In the genomic region with DNA sequence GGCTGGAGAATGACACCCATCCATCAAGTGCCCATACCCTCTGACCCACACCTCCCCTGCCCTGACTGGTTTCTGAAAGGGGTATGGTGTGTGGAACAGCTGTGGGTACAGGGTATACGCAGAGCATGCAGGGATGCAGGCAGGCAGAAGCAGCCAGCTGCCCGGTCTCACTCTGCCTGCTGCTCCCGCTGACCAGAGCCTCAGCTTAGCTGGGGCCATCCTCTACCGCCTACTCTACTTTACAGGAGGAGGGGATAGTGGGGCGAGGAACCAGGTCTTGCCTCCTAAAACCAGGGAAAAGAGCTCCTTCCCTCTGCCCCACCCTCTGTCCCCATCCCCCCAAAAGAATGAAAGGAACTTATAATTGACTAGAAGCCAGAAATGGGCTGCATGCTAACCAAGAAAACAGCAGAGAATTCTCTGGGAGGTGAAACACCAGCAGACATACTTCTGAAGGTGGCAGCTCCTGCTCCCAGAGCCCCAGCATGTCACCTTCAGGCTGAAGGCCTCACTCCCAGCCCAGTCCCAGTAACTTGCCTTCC, we compare ENCODE assay signal across 27 cellular contexts. TPM values are rescaled to one million over a fixed set of nuclear protein-coding genes. Genes with fewer than 3 reads are reported as not detected.
DNase-seq lines count a peak whose midpoint lies in the region; ATAC-seq, FAIRE-seq and TF ChIP-seq lines count a peak whose summit lies in the region.
"Had no signal": no experiment of that assay in that cellular context is flagged by ENCODE, and none has a peak within 500 bp of the region (broad histone marks: within the 10 kb centered on the region; RNA-seq: fewer than 3 reads in every experiment).

No MANE protein-coding gene starts in this region.

- H3K4me3 ChIP-seq in HepG2 (replicated peaks in 1 of 3; ENCODE audit: insufficient read depth in 1 of 3, low read depth in 2 of 3, low read length in 3 of 3) (no peak overlapping the region), right lobe of liver (no peak overlapping the region), adipocyte (ENCODE audit: low read length) (no peak overlapping the region), kidney (ENCODE audit: low read length in 2 of 2) (no peak overlapping the region)
- H3K4me3 ChIP-seq: GM12878, MG63 had no signal

- no peaks in the 10 kb centered on the region for H3K79me2 ChIP-seq in HepG2 (ENCODE audit: insufficient read depth, low read length)

- no peak overlapping the region for H2AFZ ChIP-seq in HepG2 (ENCODE audit: low read length)

- 96% methylated on average over 5 of the region's 5 CpGs for whole genome bisulfite sequencing in HepG2 (ENCODE audit: low lambda C conversion rate)
- WGBS in right lobe of liver (ENCODE audit: insufficient coverage, low coverage, low lambda C conversion rate, missing lambda C conversion rate), result no CpG with 5 or more reads among the region's 5 CpGs

- TF ChIP-seq CTCF in HepG2 (CRISPR knock-in tag; IDR thresholded peaks at IDR 0.05) (no peak), right lobe of liver (IDR thresholded peaks at IDR 0.05) (no peak), kidney (IDR thresholded peaks at IDR 0.05; ENCODE audit: borderline replicate concordance, extremely low read depth, insufficient read depth) (no peak)

- POLR2A ChIA-PET in HepG2 (lab: Yijun Ruan, JAX), result no interaction called here

- no peaks in the 10 kb centered on the region; the same call in 1 of the 2 replicates for H3K4me1 ChIP-seq in HepG2 (ENCODE audit: insufficient read depth, low read length)
- H3K4me1 ChIP-seq in right lobe of liver, result no peaks in the 10 kb centered on the region
- peaks cover 21% of the 10 kb centered on the region for H3K4me1 ChIP-seq in adipocyte (ENCODE audit: control insufficient read depth, insufficient read depth, low read length)
- H3K4me1 ChIP-seq in kidney (ENCODE audit: control insufficient read depth in 1 of 2, insufficient read depth in 1 of 2, low read depth in 1 of 2, low read length in 2 of 2), result no peaks in the 10 kb centered on the region

- no peak for TF ChIP-seq RAD21 in HepG2 (CRISPR knock-in tag; IDR thresholded peaks at IDR 0.05)

- no peak for TF ChIP-seq EP300 in HepG2 (IDR thresholded peaks at IDR 0.05; ENCODE audit: low read depth in 2 of 2, low read length in 2 of 2)
- no peak for TF ChIP-seq EP300 in HepG2 (CRISPR knock-in tag; IDR thresholded peaks at IDR 0.05; ENCODE audit: borderline replicate concordance)

- H3K9ac ChIP-seq in HepG2 (ENCODE audit: insufficient read depth, low read depth, low read length), result no peak overlapping the region
- H3K9ac ChIP-seq in adipocyte (ENCODE audit: low read length), result peak overlapping the region; percentile 7
- no peak overlapping the region for H3K9ac ChIP-seq in kidney (ENCODE audit: low read length in 2 of 2)

- peaks cover 14% of the 10 kb centered on the region; the same call in 1 of the 2 replicates for H4K20me1 ChIP-seq in HepG2 (ENCODE audit: insufficient read depth, low read length)

- no peak for ATAC-seq in HepG2
- ATAC-seq in right lobe of liver, result no peak
- no peak for ATAC-seq in GM21381 (IDR thresholded peaks at IDR 0.05; ENCODE audit: unreplicated experiment)
- ATAC-seq: GM12878 had no signal

- FAIRE-seq in HepG2 (lab: Jason Lieb, UNC) (no peak), kidney (lab: Jason Lieb, UNC) (no peak)
- FAIRE-seq: G401.6, GM12878 had no signal

- CTCF ChIA-PET in HepG2 (lab: Yijun Ruan, JAX; ENCODE audit: low intra/inter-chr PET ratio, low total read pairs), result no interaction called here

- BruUV-seq in HepG2 (replicated peaks; lab: Mats Ljungman, UMichigan), result no TSS peak

- H3K36me3 ChIP-seq in HepG2 (replicated peaks in 1 of 2; ENCODE audit: control insufficient read depth in 1 of 2, insufficient read depth in 2 of 2, low read length in 2 of 2) (peaks cover 44 to 71% of the 10 kb centered on the region in 2 experiments), right lobe of liver (peaks cover 0 to 21% (median 9%) of the 10 kb centered on the region in 4 donors), adipocyte (ENCODE audit: control insufficient read depth, insufficient read depth, low read length, severe bottlenecking) (peaks cover 65% of the 10 kb centered on the region), kidney (ENCODE audit: control insufficient read depth in 1 of 2, insufficient read depth in 2 of 2, low read length in 2 of 2) (peaks cover 21 to 25% of the 10 kb centered on the region in 2 donors)

- H3K27me3 ChIP-seq in HepG2 (ENCODE audit: control insufficient read depth in 1 of 2, insufficient read depth in 2 of 2, low read length in 2 of 2), result no peaks in the 10 kb centered on the region; a peak in 1 of 5 replicates
- H3K27me3 ChIP-seq in right lobe of liver, result no peaks in the 10 kb centered on the region
- no peaks in the 10 kb centered on the region for H3K27me3 ChIP-seq in adipocyte (replicated peaks; ENCODE audit: control insufficient read depth, insufficient read depth, low read length)
- H3K27me3 ChIP-seq: MG63 had no signal

- in situ Hi-C loops in HepG2 (cut with HindIII; ENCODE audit: extremely low pct_ligation_motif_present, low pct_unique_long_range_greater_than_20kb) (no loop called here), ACHN (cut with HindIII; ENCODE audit: low pct_ligation_motif_present, low pct_unique_long_range_greater_than_20kb, low sequenced_read_pairs) (no loop called here)

- H3K9me3 ChIP-seq in HepG2 (ENCODE audit: low read length) (no peaks in the 10 kb centered on the region), right lobe of liver (no peaks in the 10 kb centered on the region), adipocyte (ENCODE audit: control insufficient read depth, low read length) (no peaks in the 10 kb centered on the region), kidney (ENCODE audit: control insufficient read depth in 1 of 2, low read length in 2 of 2) (no peaks in the 10 kb centered on the region)
- H3K9me3 ChIP-seq: MG63 had no signal

- H3K27ac ChIP-seq in HepG2 (ENCODE audit: extremely low read length, insufficient read depth, low read length) (no peak overlapping the region), right lobe of liver (no peak overlapping the region), kidney (ENCODE audit: low read depth in 2 of 2, low read length in 2 of 2) (no peak overlapping the region)

- intact Hi-C loops in HepG2 (cut with micrococcal nuclease; ENCODE audit: unreplicated experiment) (no loop called here), right lobe of liver (cut with DNase I) (no loop called here), kidney (cut with DNase I) (no loop called here)

- TF ChIP-seq POLR2A in HepG2 (IDR thresholded peaks at IDR 0.05; ENCODE audit: insufficient read depth in 1 of 2, low read depth in 2 of 2, low read length in 2 of 2) (no peak), right lobe of liver (IDR thresholded peaks at IDR 0.05) (no peak)

- no peak overlapping the region for H3K4me2 ChIP-seq in HepG2 (ENCODE audit: low read depth, low read length)

- no peak for DNase-seq in HepG2 (ENCODE audit: low spot score)
- DNase-seq in right lobe of liver, result no peak
- DNase-seq in adipocyte (ENCODE audit: low read depth), result peak; percentile 42
- DNase-seq in kidney, result peak; percentile 37
- DNase-seq in NCI-H446 treated with DMSO at 0.1 percent for 48 hours (lab: John Stamatoyannopoulos, UW), result no peak
- DNase-seq in NOMO-1 (lab: John Stamatoyannopoulos, UW; ENCODE audit: unreplicated experiment in 2 of 2), result no peak
- no peak for DNase-seq in ACHN
- DNase-seq: 8988T; AML-193; C1 segment of cervical spinal cord; CD4-positive, alpha-beta memory T cell; COR-L47; DMS53; H7; KG1; MG63; NCI-H1694; NCI-H2029 treated with DMSO at 0.1 percent for 48 hours; NCI-H526 treated with DMSO at 0.1 percent for 48 hours; RPMI8226; SHP77; SW 1271 had no signal

RNA-seq across cellular contexts. Expression of gene CHRM4, which starts 13.0 kb away (rescaled TPM):
- 0.13 TPM in 1 of 2 replicates, not detected in the other for total RNA-seq in HepG2 (2016; rRNA removed; fragmentation: Illumina TruSeq; extraction: Trizol)
- total RNA-seq in HepG2 (2016; cell fraction: cytosol; rRNA removed; fragmentation: Illumina TruSeq; extraction: Trizol; ENCODE audit: low read depth), result not detected in 2 replicates
- 0.11 TPM in 1 of 2 replicates, not detected in the other for total RNA-seq in HepG2 (2016; cell fraction: insoluble cytoplasmic fraction; rRNA removed; fragmentation: Illumina TruSeq; extraction: Trizol)
- total RNA-seq in HepG2 (2016; cell fraction: membrane; rRNA removed; fragmentation: Illumina TruSeq; extraction: Trizol), result 0.15 TPM in 1 of 2 replicates, not detected in the other
- 0.25 TPM in 1 of 2 replicates, not detected in the other for total RNA-seq in HepG2 (2016; cell fraction: nucleus; rRNA removed; fragmentation: Illumina TruSeq; extraction: Trizol)
- polyA plus RNA-seq in HepG2 (2011; rRNA removed), result 0.21 and 0.22 TPM in 2 replicates
- 0.12 and 0.19 TPM in 2 replicates for polyA plus RNA-seq in HepG2 (2011; cell fraction: cytosol; rRNA removed)
- polyA plus RNA-seq in HepG2 (2011; cell fraction: nucleus; rRNA removed), result 0.43 and 0.85 TPM in 2 replicates
- polyA plus RNA-seq in HepG2 (2012), result 0.27 TPM in 1 of 2 replicates, not detected in the other
- 0.08 TPM in 1 of 2 replicates, not detected in the other for polyA plus RNA-seq in HepG2 (2016; cell fraction: cytosol; fragmentation: Illumina TruSeq; extraction: Trizol; ENCODE audit: low read depth)
- polyA plus RNA-seq in HepG2 (2016; cell fraction: insoluble cytoplasmic fraction; fragmentation: Illumina TruSeq; extraction: Trizol; ENCODE audit: low read depth), result 0.15 TPM in 1 of 2 replicates, not detected in the other
- polyA plus RNA-seq in HepG2 (2016; cell fraction: membrane; fragmentation: Illumina TruSeq; extraction: Trizol; ENCODE audit: low read depth), result 0.21 TPM in 1 of 2 replicates, not detected in the other
- polyA plus RNA-seq in HepG2 (2016; cell fraction: nucleus; fragmentation: Illumina TruSeq; extraction: Trizol; ENCODE audit: insufficient read depth, low read depth), result 0.41 TPM in 1 of 2 replicates, not detected in the other
- polyA minus RNA-seq in HepG2 (2011; rRNA and poly(A)+ RNA removed; ENCODE audit: low replicate concordance), result 0.58 and 0.90 TPM in 2 replicates
- not detected in 2 replicates for polyA minus RNA-seq in HepG2 (2011; cell fraction: cytosol; rRNA and poly(A)+ RNA removed)
- polyA minus RNA-seq in HepG2 (2011; cell fraction: nucleus; rRNA and poly(A)+ RNA removed), result 0.50 and 0.52 TPM in 2 replicates
- not detected for total RNA-seq in right lobe of liver
- total RNA-seq in kidney, result 0.16 TPM
- not detected for polyA plus RNA-seq in kidney (ENCODE audit: insufficient read depth, low read depth, low replicate concordance)
- total RNA-seq: CD4-positive, alpha-beta memory T cell; Daoy; NCI-H460 had no signal

RNA-seq across cellular contexts. Expression of gene MDK, which starts 23.1 kb away (rescaled TPM):
- total RNA-seq in HepG2 (2016; rRNA removed; fragmentation: Illumina TruSeq; extraction: Trizol) (149 and 312 TPM in 2 replicates), right lobe of liver (1 to 10 TPM in 5 of 6 experiments, under 1 TPM in 1; 0.35 to 6.4 (median 4.2) TPM), kidney (38.3 TPM)
- 310 and 356 TPM in 2 replicates for total RNA-seq in HepG2 (2016; cell fraction: cytosol; rRNA removed; fragmentation: Illumina TruSeq; extraction: Trizol; ENCODE audit: low read depth)
- 138 and 308 TPM in 2 replicates for total RNA-seq in HepG2 (2016; cell fraction: insoluble cytoplasmic fraction; rRNA removed; fragmentation: Illumina TruSeq; extraction: Trizol)
- total RNA-seq in HepG2 (2016; cell fraction: membrane; rRNA removed; fragmentation: Illumina TruSeq; extraction: Trizol), result 284 and 347 TPM in 2 replicates
- 197 and 254 TPM in 2 replicates for total RNA-seq in HepG2 (2016; cell fraction: nucleus; rRNA removed; fragmentation: Illumina TruSeq; extraction: Trizol)
- polyA plus RNA-seq in HepG2 (2011; rRNA removed) (355 and 407 TPM in 2 replicates), kidney (ENCODE audit: insufficient read depth, low read depth, low replicate concordance) (26.3 TPM)
- polyA plus RNA-seq in HepG2 (2011; cell fraction: cytosol; rRNA removed), result 510 and 850 TPM in 2 replicates
- 205 and 210 TPM in 2 replicates for polyA plus RNA-seq in HepG2 (2011; cell fraction: nucleus; rRNA removed)
- polyA plus RNA-seq in HepG2 (2012), result 127 and 170 TPM in 2 replicates
- polyA plus RNA-seq in HepG2 (2016; cell fraction: cytosol; fragmentation: Illumina TruSeq; extraction: Trizol; ENCODE audit: low read depth), result 699 and 772 TPM in 2 replicates
- polyA plus RNA-seq in HepG2 (2016; cell fraction: insoluble cytoplasmic fraction; fragmentation: Illumina TruSeq; extraction: Trizol; ENCODE audit: low read depth), result 298 and 351 TPM in 2 replicates
- polyA plus RNA-seq in HepG2 (2016; cell fraction: membrane; fragmentation: Illumina TruSeq; extraction: Trizol; ENCODE audit: low read depth), result 584 and 631 TPM in 2 replicates
- polyA plus RNA-seq in HepG2 (2016; cell fraction: nucleus; fragmentation: Illumina TruSeq; extraction: Trizol; ENCODE audit: insufficient read depth, low read depth), result 829 and 892 TPM in 2 replicates
- 1.3 and 126 TPM in 2 replicates for polyA minus RNA-seq in HepG2 (2011; rRNA and poly(A)+ RNA removed; ENCODE audit: low replicate concordance)
- 66.8 and 86.0 TPM in 2 replicates for polyA minus RNA-seq in HepG2 (2011; cell fraction: cytosol; rRNA and poly(A)+ RNA removed)
- polyA minus RNA-seq in HepG2 (2011; cell fraction: nucleus; rRNA and poly(A)+ RNA removed), result 18.5 and 19.3 TPM in 2 replicates
- polyA plus RNA-seq: CD4-positive, alpha-beta memory T cell had no signal

RNA-seq across cellular contexts. Expression of gene DGKZ, which starts 57.3 kb away (rescaled TPM):
- total RNA-seq in HepG2 (2016; rRNA removed; fragmentation: Illumina TruSeq; extraction: Trizol), result 14.6 and 20.7 TPM in 2 replicates
- total RNA-seq in HepG2 (2016; cell fraction: cytosol; rRNA removed; fragmentation: Illumina TruSeq; extraction: Trizol; ENCODE audit: low read depth), result 11.9 and 13.2 TPM in 2 replicates
- total RNA-seq in HepG2 (2016; cell fraction: insoluble cytoplasmic fraction; rRNA removed; fragmentation: Illumina TruSeq; extraction: Trizol), result 11.6 and 19.8 TPM in 2 replicates
- 26.9 and 29.6 TPM in 2 replicates for total RNA-seq in HepG2 (2016; cell fraction: membrane; rRNA removed; fragmentation: Illumina TruSeq; extraction: Trizol)
- total RNA-seq in HepG2 (2016; cell fraction: nucleus; rRNA removed; fragmentation: Illumina TruSeq; extraction: Trizol), result 18.5 and 22.1 TPM in 2 replicates
- 15.8 and 17.6 TPM in 2 replicates for polyA plus RNA-seq in HepG2 (2011; rRNA removed)
- 8.8 and 15.2 TPM in 2 replicates for polyA plus RNA-seq in HepG2 (2011; cell fraction: cytosol; rRNA removed)
- 108 and 162 TPM in 2 replicates for polyA plus RNA-seq in HepG2 (2011; cell fraction: nucleus; rRNA removed)
- 11.6 and 19.4 TPM in 2 replicates for polyA plus RNA-seq in HepG2 (2012)
- polyA plus RNA-seq in HepG2 (2016; cell fraction: cytosol; fragmentation: Illumina TruSeq; extraction: Trizol; ENCODE audit: low read depth), result 18.6 and 18.8 TPM in 2 replicates
- polyA plus RNA-seq in HepG2 (2016; cell fraction: insoluble cytoplasmic fraction; fragmentation: Illumina TruSeq; extraction: Trizol; ENCODE audit: low read depth), result 21.9 and 30.3 TPM in 2 replicates
- polyA plus RNA-seq in HepG2 (2016; cell fraction: membrane; fragmentation: Illumina TruSeq; extraction: Trizol; ENCODE audit: low read depth), result 44.5 and 49.9 TPM in 2 replicates
- 65.9 and 71.9 TPM in 2 replicates for polyA plus RNA-seq in HepG2 (2016; cell fraction: nucleus; fragmentation: Illumina TruSeq; extraction: Trizol; ENCODE audit: insufficient read depth, low read depth)
- polyA minus RNA-seq in HepG2 (2011; rRNA and poly(A)+ RNA removed; ENCODE audit: low replicate concordance), result 43.2 and 71.9 TPM in 2 replicates
- polyA minus RNA-seq in HepG2 (2011; cell fraction: cytosol; rRNA and poly(A)+ RNA removed), result 12.3 and 14.8 TPM in 2 replicates
- polyA minus RNA-seq in HepG2 (2011; cell fraction: nucleus; rRNA and poly(A)+ RNA removed), result 15.9 and 16.9 TPM in 2 replicates
- total RNA-seq in right lobe of liver, result 10 to 100 TPM; 10.7 to 57.9 (median 16.0) TPM
- total RNA-seq in kidney, result 50.6 TPM
- polyA plus RNA-seq in kidney (ENCODE audit: insufficient read depth, low read depth, low replicate concordance), result 48.5 TPM

Comparison
In these comparisons a context has a peak if more than half of its experiments do, and no peak if none do; other contexts are left out.
1. DNase-seq: peak in adipocyte (single experiment) and kidney (single experiment); none in HepG2 (single experiment), right lobe of liver (0 of 3), NCI-H446 treated with DMSO at 0.1 percent for 48 hours (single experiment), NOMO-1 (0 of 2) and ACHN (single experiment).